In genomic region chr18:79792096-79792987, GRCh38 we compare ENCODE assay signal across 1 cellular context.
TF ChIP-seq lines count a peak whose summit lies in the region.

No MANE protein-coding gene starts in this region.

TF ChIP-seq in GM23338, 12 proteins besides CTCF, POLR2A, EP300 and RAD21 (continued from another document):
- TF ChIP-seq ZNF462 (CRISPR knock-in tag; IDR thresholded peaks at IDR 0.05) (no peak), EZH2phosphoT487 (IDR thresholded peaks at IDR 0.05; ENCODE audit: unreplicated experiment) (no peak), CREB1 (CRISPR knock-in tag; IDR thresholded peaks at IDR 0.05; ENCODE audit: low read depth) (no peak), JUNB (IDR thresholded peaks at IDR 0.05; ENCODE audit: unreplicated experiment) (no peak), ZNF114 (CRISPR knock-in tag; IDR thresholded peaks at IDR 0.05) (no peak), POLR2AphosphoS5 (IDR thresholded peaks at IDR 0.05; ENCODE audit: low read depth) (no peak), STAT1 (IDR thresholded peaks at IDR 0.05; ENCODE audit: unreplicated experiment) (no peak), ZNF331 (CRISPR knock-in tag; IDR thresholded peaks at IDR 0.05; ENCODE audit: low read depth) (no peak), NANOG (IDR thresholded peaks at IDR 0.05; ENCODE audit: borderline replicate concordance) (no peak)
TF ChIP-seq in GM23338: peak in this region for 0.
